In the genomic region with DNA sequence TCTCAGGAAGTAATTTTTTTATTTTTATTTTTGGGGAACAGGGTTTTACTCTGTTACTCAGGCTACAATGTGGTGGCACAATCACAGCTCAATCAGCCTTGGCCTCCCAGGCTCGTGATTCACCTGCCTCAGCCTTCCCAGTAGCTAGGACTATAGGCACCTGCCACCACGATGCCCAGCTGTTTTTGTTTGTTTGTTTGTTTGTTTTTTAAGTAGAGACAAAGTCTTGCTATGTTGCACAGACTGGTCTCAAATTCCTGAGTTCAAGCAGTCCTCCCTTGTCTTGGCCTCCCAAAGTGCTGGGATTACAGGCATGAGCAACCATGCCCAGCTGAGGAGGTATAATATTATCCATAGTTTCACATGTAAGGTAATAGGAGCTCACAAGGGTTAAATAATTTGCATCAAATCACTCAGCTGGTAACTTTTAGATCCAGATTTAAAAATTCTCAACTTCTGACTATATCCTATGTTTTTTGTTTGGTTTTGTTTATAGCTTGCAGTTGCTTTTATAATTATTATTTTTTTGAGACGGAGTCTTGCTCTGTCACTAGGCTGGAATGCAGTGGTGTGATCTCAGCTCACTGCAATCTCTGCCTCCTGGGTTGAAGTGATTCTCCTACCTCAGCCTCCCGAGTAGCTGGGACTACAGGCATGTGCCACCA, we compare ENCODE assay signal across 21 cellular contexts.
DNase-seq lines count a peak whose midpoint lies in the region; ATAC-seq and TF ChIP-seq lines count a peak whose summit lies in the region.
"Had no signal": no experiment of that assay in that cellular context is flagged by ENCODE, and none has a peak within 500 bp of the region (broad histone marks: within the 10 kb centered on the region; RNA-seq: fewer than 3 reads in every experiment).

No MANE protein-coding gene starts in this region.

- peak overlapping the region; percentile 96 for H2BK20ac ChIP-seq in IMR-90 (ENCODE audit: low read depth, low read length)

- peaks cover 18% of the 10 kb centered on the region for H3K4me1 ChIP-seq in IMR-90 (ENCODE audit: control insufficient read depth, insufficient read depth, low read length)
- H3K4me1 ChIP-seq: left lung, parathyroid adenoma had no signal

- H3K4me2 ChIP-seq in IMR-90 (ENCODE audit: low read depth, low read length): peak overlapping the region; percentile 5; the same call in 1 of the 2 replicates
- H3K4me2 ChIP-seq: BLaER1 treated with 17β-estradiol and CSF1 and Interleukin-3, amounts not matched to agents 10 nM and 100 nM; GM23338 had no signal

- peaks cover 12% of the 10 kb centered on the region for H3K9me1 ChIP-seq in IMR-90 (ENCODE audit: insufficient read depth, low read length)

- peak overlapping the region; percentile 91 for H3K18ac ChIP-seq in IMR-90 (ENCODE audit: low read depth, low read length)

- no peaks in the 10 kb centered on the region for H3K27me3 ChIP-seq in IMR-90 (ENCODE audit: control insufficient read depth, insufficient read depth, low read length)
- H3K27me3 ChIP-seq: BLaER1 treated with 17β-estradiol and CSF1 and Interleukin-3, amounts not matched to agents 10 nM and 100 nM; gastrocnemius medialis; left lung had no signal

- intact Hi-C loops in IMR-90 (cut with micrococcal nuclease): loop anchor here (2.0 to 10.0 kb wide), 5 partner anchors 213 to 1273 kb away; no protein-coding TSS in a partner anchor

- POLR2A ChIA-PET in IMR-90 (lab: Charles Lee; ENCODE audit: unreplicated experiment) (interaction anchor here (0.5 to 0.7 kb wide), 2 partner anchors 76 to 648 kb away, joined by 4 to 8 read pairs; no protein-coding TSS in a partner anchor), HEK293T (lab: Yijun Ruan, JAX) (no interaction called here)

- no peaks in the 10 kb centered on the region for H3K9me3 ChIP-seq in IMR-90 (ENCODE audit: control insufficient read depth, insufficient read depth, low read length)
- H3K9me3 ChIP-seq: BLaER1 treated with 17β-estradiol and CSF1 and Interleukin-3, amounts not matched to agents 10 nM and 100 nM; gastrocnemius medialis; left lung had no signal

- H4K8ac ChIP-seq in IMR-90 (ENCODE audit: low read depth in 2 of 2, low read length in 2 of 2): peak overlapping the region; percentile 63 to 85

- 0 out of 2 replicates have a peak overlapping the region, but pooled peaks have one; percentile 37 for H3K56ac ChIP-seq in IMR-90 (ENCODE audit: extremely low read depth, insufficient read depth, low read length)

- no peak overlapping the region for H3K9ac ChIP-seq in IMR-90 (ENCODE audit: low read depth, low read length)
- H3K9ac ChIP-seq: BLaER1 treated with 17β-estradiol and CSF1 and Interleukin-3, amounts not matched to agents 10 nM and 100 nM; parathyroid adenoma had no signal

- peak overlapping the region; percentile 97 for H2BK120ac ChIP-seq in IMR-90 (ENCODE audit: low read depth, low read length)

- H4K5ac ChIP-seq in IMR-90 (ENCODE audit: low read depth, low read length): peak overlapping the region; percentile 89; the same call in 1 of the 2 replicates

- no peaks in the 10 kb centered on the region for H4K20me1 ChIP-seq in IMR-90 (ENCODE audit: insufficient read depth, low read length)
- H4K20me1 ChIP-seq: BLaER1 treated with 17β-estradiol and CSF1 and Interleukin-3, amounts not matched to agents 10 nM and 100 nM had no signal

- H4K91ac ChIP-seq in IMR-90 (ENCODE audit: insufficient read depth, low read depth, low read length): peak overlapping the region; percentile 96

- peak overlapping the region; percentile 80 for H3K27ac ChIP-seq in IMR-90 (ENCODE audit: insufficient read depth, low read length)
- H3K27ac ChIP-seq: BLaER1 treated with 17β-estradiol and CSF1 and Interleukin-3, amounts not matched to agents 10 nM and 100 nM; gastrocnemius medialis; left lung; parathyroid adenoma; RWPE1 had no signal

- H3K4ac ChIP-seq in IMR-90 (ENCODE audit: low read depth, low read length): peak overlapping the region; percentile 95

- H3K79me1 ChIP-seq in IMR-90 (ENCODE audit: low read depth in 1 of 2, low read length in 2 of 2): no peaks in the 10 kb centered on the region

- H3K4me3 ChIP-seq in IMR-90 (ENCODE audit: insufficient read depth, low read depth, low read length): no peak overlapping the region
- no peak overlapping the region for H3K4me3 ChIP-seq in astrocyte of the spinal cord (ENCODE audit: low read depth, low read length)
- H3K4me3 ChIP-seq: BLaER1 treated with 17β-estradiol and CSF1 and Interleukin-3, amounts not matched to agents 10 nM and 100 nM; gastrocnemius medialis; GM23338; left lung had no signal

- H3K36me3 ChIP-seq in IMR-90 (ENCODE audit: control insufficient read depth, insufficient read depth, low read length): no peaks in the 10 kb centered on the region
- H3K36me3 ChIP-seq: BLaER1 treated with 17β-estradiol and CSF1 and Interleukin-3, amounts not matched to agents 10 nM and 100 nM; gastrocnemius medialis; left lung had no signal

- dilution Hi-C loops in IMR-90 (cut with HindIII; ENCODE audit: low sequenced_read_pairs, unreplicated experiment): no loop called here

- no peak overlapping the region for H2AK9ac ChIP-seq in IMR-90 (replicated peaks; ENCODE audit: low read depth, low read length, poor library complexity)

- TF ChIP-seq RAD21 in IMR-90 (IDR thresholded peaks at IDR 0.05; ENCODE audit: low read length): no peak

- peak overlapping the region; percentile 94 for H2AK5ac ChIP-seq in IMR-90 (ENCODE audit: low read depth, low read length)

- H3K23ac ChIP-seq in IMR-90 (ENCODE audit: low read depth, low read length): peak overlapping the region; percentile 87

- in situ Hi-C loops in IMR-90 (cut with MboI; ENCODE audit: low sequenced_read_pairs) (no loop called here), astrocyte of the spinal cord (cut with HindIII; ENCODE audit: low sequenced_read_pairs) (no loop called here)

- H2BK5ac ChIP-seq in IMR-90 (ENCODE audit: low read depth, low read length, poor library complexity, severe bottlenecking): peak overlapping the region; percentile 97

- peak overlapping the region; percentile 88 for H3K14ac ChIP-seq in IMR-90 (replicated peaks; ENCODE audit: low read depth, low read length)

- ATAC-seq in IMR-90 (ENCODE audit: low read depth) (peak; percentile 25), GM21423 (IDR thresholded peaks at IDR 0.05; ENCODE audit: unreplicated experiment) (no peak)
- ATAC-seq: gastrocnemius medialis, GM23338, left lung had no signal

- H2AFZ ChIP-seq in IMR-90 (replicated peaks; ENCODE audit: low read length, poor library complexity): peak overlapping the region; percentile 57
- H2AFZ ChIP-seq: GM23338, parathyroid adenoma had no signal

- peak overlapping the region; percentile 66; the same call in 2 of the 3 replicates for H2BK15ac ChIP-seq in IMR-90 (ENCODE audit: low read depth, low read length)

- no CpG with 5 or more reads among the region's 4 CpGs for whole genome bisulfite sequencing in IMR-90 (ENCODE audit: extremely low coverage in 2 of 2, insufficient read length in 1 of 2), 2 experiments

- CTCF ChIA-PET in IMR-90 (lab: Yijun Ruan, JAX): interaction anchor here (1.2 kb wide), 1 partner anchor 33 kb away, joined by 6 read pairs; no protein-coding TSS in a partner anchor
- CTCF ChIA-PET in HEK293T (lab: Yijun Ruan, JAX): no interaction called here

- DNase-seq in IMR-90 (peak; percentile 65), astrocyte of the spinal cord (ENCODE audit: low read depth, low spot score) (peak; percentile 42), islet precursor cell (peak; percentile 53), HEK293T (ENCODE audit: extremely low spot score) (no peak), cortex of kidney (lab: John Stamatoyannopoulos, UW) (no peak), NCI-H82 (lab: John Stamatoyannopoulos, UW) (no peak)
- DNase-seq: activated CD4-positive, alpha-beta T cell treated with anti-CD3 and anti-CD28 coated beads, Interleukin-2, amount 50 U/mL, for 1 hour; activated CD8-positive, alpha-beta memory T cell treated with anti-CD3 and anti-CD28 coated beads, Interleukin-2, amount 50 U/mL, for 48 hours; activated gamma-delta T cell; DMS153; gastrocnemius medialis; left lung; naive B cell; NCI-H1694 treated with DMSO at 0.1 percent for 48 hours; NCI-H446; stimulated activated CD4-positive, alpha-beta T cell treated with anti-CD3 and anti-CD28 coated beads, Interleukin-4, amount 100 ng/mL, for 24 hours had no signal

- BruUV-seq in IMR-90 (replicated peaks; lab: Mats Ljungman, UMichigan): no TSS peak

- TF ChIP-seq POLR2A in IMR-90 (IDR thresholded peaks at IDR 0.05; ENCODE audit: low read depth, low read length): no peak

- TF ChIP-seq CTCF in IMR-90 (conservative IDR thresholded peaks at IDR 0.05; ENCODE audit: low read depth, low read length) (no peak), astrocyte of the spinal cord (IDR thresholded peaks at IDR 0.05; ENCODE audit: low read depth, low read length) (no peak)

TF ChIP-seq in IMR-90, 13 proteins besides CTCF, POLR2A, EP300 and RAD21 (continues in another document):
- TF ChIP-seq, protein P1, sequence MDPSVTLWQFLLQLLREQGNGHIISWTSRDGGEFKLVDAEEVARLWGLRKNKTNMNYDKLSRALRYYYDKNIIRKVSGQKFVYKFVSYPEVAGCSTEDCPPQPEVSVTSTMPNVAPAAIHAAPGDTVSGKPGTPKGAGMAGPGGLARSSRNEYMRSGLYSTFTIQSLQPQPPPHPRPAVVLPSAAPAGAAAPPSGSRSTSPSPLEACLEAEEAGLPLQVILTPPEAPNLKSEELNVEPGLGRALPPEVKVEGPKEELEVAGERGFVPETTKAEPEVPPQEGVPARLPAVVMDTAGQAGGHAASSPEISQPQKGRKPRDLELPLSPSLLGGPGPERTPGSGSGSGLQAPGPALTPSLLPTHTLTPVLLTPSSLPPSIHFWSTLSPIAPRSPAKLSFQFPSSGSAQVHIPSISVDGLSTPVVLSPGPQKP (IDR thresholded peaks at IDR 0.05; ENCODE audit: borderline replicate concordance, low read depth, low read length): no peak
- TF ChIP-seq MXI1 (IDR thresholded peaks at IDR 0.05; ENCODE audit: borderline replicate concordance, low read depth, low read length): no peak
- no peak for TF ChIP-seq RFX5 (IDR thresholded peaks at IDR 0.05; ENCODE audit: low read depth, low read length)

TF ChIP-seq in HEK293T, 16 proteins besides CTCF, POLR2A, EP300 and RAD21:
- TF ChIP-seq ELF4 (IDR thresholded peaks at IDR 0.05): no peak
- no peak for TF ChIP-seq HDGF (IDR thresholded peaks at IDR 0.05; ENCODE audit: borderline replicate concordance)
- no peak for TF ChIP-seq BHLHE40 (IDR thresholded peaks at IDR 0.05; ENCODE audit: borderline replicate concordance)
- no peak for TF ChIP-seq TARDBP (IDR thresholded peaks at IDR 0.05)

Comparison
In these comparisons a context has a peak if more than half of its experiments do, and no peak if none do; other contexts are left out.
1. DNase-seq: peak in IMR-90 (single experiment), astrocyte of the spinal cord (single experiment) and islet precursor cell (single experiment); none in HEK293T (single experiment), cortex of kidney (single experiment) and NCI-H82 (single experiment).